Comparison of ENCODE assay signal across 26 cellular contexts in genomic region chr10:617471-617870, GRCh38.
"Had no signal": no experiment of that assay in that cellular context is flagged by ENCODE, and none has a peak within 500 bp of the region (broad histone marks: within the 10 kb centered on the region; RNA-seq: fewer than 3 reads in every experiment).

No MANE protein-coding gene starts in this region.

- H3K27me3 ChIP-seq: ascending aorta, esophagus squamous epithelium, gastroesophageal sphincter, pancreas, thyroid gland had no signal

- H3K4me3 ChIP-seq: ascending aorta, esophagus squamous epithelium, gastroesophageal sphincter, heart right ventricle, pancreas, smooth muscle cell, thyroid gland had no signal

- H3K27ac ChIP-seq: thyroid gland had no signal

- H3K36me3 ChIP-seq: ascending aorta, esophagus squamous epithelium, gastroesophageal sphincter, heart right ventricle, pancreas, thyroid gland had no signal

- H3K4me1 Mint-ChIP-seq: activated T-helper 17 cell treated with anti-CD3 and anti-CD28 coated beads, Interleukin-2, amount 50 U/mL, for 72 hours had no signal

- H3K36me3 Mint-ChIP-seq: activated naive CD4-positive, alpha-beta T cell treated with anti-CD3 and anti-CD28 coated beads, Interleukin-2, amount 50 U/mL, for 72 hours; stimulated activated memory B cell treated with anti-CD40 and anti-IgM and Interleukin-4, amounts not matched to agents 10 μg/mL and 1 μg/mL and 100 μg/mL, for 72 hours had no signal

- ATAC-seq: activated CD4-positive, alpha-beta T cell treated with anti-CD3 and anti-CD28 coated beads for 36 hours; activated naive CD4-positive, alpha-beta T cell treated with anti-CD3 and anti-CD28 coated beads, Interleukin-2, amount 50 U/mL, for 72 hours; activated T-helper 17 cell treated with anti-CD3 and anti-CD28 coated beads, Interleukin-2, amount 50 U/mL, for 72 hours; effector memory CD8-positive, alpha-beta T cell; gastroesophageal sphincter; left colon; naive thymus-derived CD8-positive, alpha-beta T cell; sciatic nerve; SK-N-SH treated with all-trans-retinoic acid at 6 μM for 48 hours; stimulated activated memory B cell treated with anti-CD40 and anti-IgM and Interleukin-4, amounts not matched to agents 10 μg/mL and 1 μg/mL and 100 μg/mL, for 72 hours had no signal

- H3K9me3 Mint-ChIP-seq: activated B cell treated with CpG ODN at 0.5 μM for 24 hours; activated naive CD4-positive, alpha-beta T cell treated with anti-CD3 and anti-CD28 coated beads, Interleukin-2, amount 50 U/mL, for 72 hours; activated T-cell treated with anti-CD3 and anti-CD28 coated beads, Interleukin-2, amount 50 U/mL, for 24 hours; activated T-helper 17 cell treated with anti-CD3 and anti-CD28 coated beads, Interleukin-2, amount 50 U/mL, for 72 hours; effector memory CD8-positive, alpha-beta T cell; naive thymus-derived CD8-positive, alpha-beta T cell; stimulated activated memory B cell treated with anti-CD40 and anti-IgM and Interleukin-4, amounts not matched to agents 10 μg/mL and 1 μg/mL and 100 μg/mL, for 72 hours; T-helper 2 cell treated with Interferon-gamma antibody and Interleukin-4, amounts not matched to agents 5 μg/mL and 100 μg/mL, for 36 hours had no signal

- DNase-seq: activated B cell treated with CpG ODN at 0.5 μM for 24 hours; activated CD4-positive, alpha-beta T cell treated with anti-CD3 and anti-CD28 coated beads for 36 hours; activated CD4-positive, alpha-beta T cell treated with anti-CD3 and anti-CD28 coated beads, Interleukin-2, amount 50 U/mL, for 4 hours; activated CD8-positive, alpha-beta memory T cell treated with anti-CD3 and anti-CD28 coated beads for 24 hours; activated CD8-positive, alpha-beta memory T cell treated with anti-CD3 and anti-CD28 coated beads, Interleukin-2, amount 50 U/mL, for 4 hours; activated T-cell treated with anti-CD3 and anti-CD28 coated beads, Interleukin-2, amount 50 U/mL, for 24 hours; central memory CD4-positive, alpha-beta T cell; dermis blood vessel endothelial cell; effector memory CD8-positive, alpha-beta T cell; esophagus squamous epithelium; heart right ventricle; islet precursor cell; left colon; naive thymus-derived CD8-positive, alpha-beta T cell; stimulated activated CD4-positive, alpha-beta T cell treated with anti-CD3 and anti-CD28 coated beads, Interleukin-15, amount 100 ng/mL, for 24 hours; thyroid gland had no signal

- H3K27ac Mint-ChIP-seq: activated CD4-positive, alpha-beta T cell treated with anti-CD3 and anti-CD28 coated beads for 36 hours; activated naive CD4-positive, alpha-beta T cell treated with anti-CD3 and anti-CD28 coated beads, Interleukin-2, amount 50 U/mL, for 72 hours; activated T-cell treated with anti-CD3 and anti-CD28 coated beads, Interleukin-2, amount 50 U/mL, for 24 hours; activated T-helper 17 cell treated with anti-CD3 and anti-CD28 coated beads, Interleukin-2, amount 50 U/mL, for 72 hours; effector memory CD8-positive, alpha-beta T cell; naive thymus-derived CD8-positive, alpha-beta T cell; stimulated activated memory B cell treated with anti-CD40 and anti-IgM and Interleukin-4, amounts not matched to agents 10 μg/mL and 1 μg/mL and 100 μg/mL, for 72 hours; T-helper 2 cell treated with Interferon-gamma antibody and Interleukin-4, amounts not matched to agents 5 μg/mL and 100 μg/mL, for 36 hours had no signal

- H3K4me3 Mint-ChIP-seq: activated B cell treated with CpG ODN at 0.5 μM for 24 hours; activated CD4-positive, alpha-beta T cell treated with anti-CD3 and anti-CD28 coated beads for 36 hours; activated T-cell treated with anti-CD3 and anti-CD28 coated beads, Interleukin-2, amount 50 U/mL, for 24 hours; activated T-helper 17 cell treated with anti-CD3 and anti-CD28 coated beads, Interleukin-2, amount 50 U/mL, for 72 hours; effector memory CD8-positive, alpha-beta T cell; naive thymus-derived CD8-positive, alpha-beta T cell; stimulated activated memory B cell treated with anti-CD40 and anti-IgM and Interleukin-4, amounts not matched to agents 10 μg/mL and 1 μg/mL and 100 μg/mL, for 72 hours; T-helper 2 cell treated with Interferon-gamma antibody and Interleukin-4, amounts not matched to agents 5 μg/mL and 100 μg/mL, for 36 hours had no signal

- H3K9me3 ChIP-seq: ascending aorta, esophagus squamous epithelium, gastroesophageal sphincter, heart right ventricle, pancreas, thyroid gland had no signal
